Comparison of ENCODE assay signal across 18 cellular contexts in genomic region chr14:91903070-91903469, GRCh38. TPM values are rescaled to one million over a fixed set of nuclear protein-coding genes. Genes with fewer than 3 reads are reported as not detected.
A peak's percentile ranks its signal among the peaks of the same experiment; 100 is the strongest.
DNase-seq lines count a peak whose midpoint lies in the region; ATAC-seq and TF ChIP-seq lines count a peak whose summit lies in the region.
"Had no signal": no experiment of that assay in that cellular context is flagged by ENCODE, and none has a peak within 500 bp of the region (broad histone marks: within the 10 kb centered on the region; RNA-seq: fewer than 3 reads in every experiment).

No MANE protein-coding gene starts in this region.

- no peak for TF ChIP-seq CTCF in thoracic aorta (IDR thresholded peaks at IDR 0.05)

- H3K9ac ChIP-seq in muscle layer of colon (ENCODE audit: low read length), result no peak overlapping the region

- intact Hi-C loops in Right ventricle myocardium inferior (cut with DNase I), result no loop called here
- intact Hi-C loops in cardiac septum (cut with DNase I), result no loop called here

- no peak for DNase-seq in Right ventricle myocardium inferior (ENCODE audit: missing footprints)
- no peak for DNase-seq in cardiac septum (ENCODE audit: low spot score)
- DNase-seq in thoracic aorta (ENCODE audit: low spot score), result no peak
- no peak for DNase-seq in NCI-H510A (lab: John Stamatoyannopoulos, UW)
- no peak for DNase-seq in NK-92 (lab: John Stamatoyannopoulos, UW; ENCODE audit: unreplicated experiment)
- no peak for DNase-seq in activated naive CD4-positive, alpha-beta T cell treated with anti-CD3 and anti-CD28 coated beads, Interleukin-2, amount 50 U/mL, for 16 hours
- DNase-seq: 8988T; Calu3; CD4-positive, alpha-beta memory T cell; H7; NCI-H1048; NCI-H1436 treated with DMSO at 0.1 percent for 48 hours; NCI-H2081; NCI-H526; NK-92 treated with Interleukin-12 subunit alpha and Interleukin-12 subunit beta, amount 100 ng/mL, for 24 hours; SIG-M5 had no signal

- peak; percentile 71 for ATAC-seq in Right ventricle myocardium inferior
- no peak for ATAC-seq in thoracic aorta (ENCODE audit: insufficient number of reproducible peaks, low FRiP score, low read depth)
- ATAC-seq in GM21515 (IDR thresholded peaks at IDR 0.05; ENCODE audit: unreplicated experiment), result no peak

- H3K27me3 ChIP-seq in muscle layer of colon (ENCODE audit: control insufficient read depth in 1 of 2, insufficient read depth in 2 of 2, low read length in 2 of 2) (no peaks in the 10 kb centered on the region), thoracic aorta (replicated peaks; ENCODE audit: insufficient read depth) (no peaks in the 10 kb centered on the region)

- no peak overlapping the region for H3K4me3 ChIP-seq in muscle layer of colon (ENCODE audit: low read depth in 1 of 2, low read length in 2 of 2)
- H3K4me3 ChIP-seq in thoracic aorta, result no peak overlapping the region

- H3K27ac ChIP-seq in muscle layer of colon (ENCODE audit: low read depth, low read length) (peak overlapping the region; percentile 37), thoracic aorta (peak overlapping the region; percentile 94 to 96)

- H3K4me1 ChIP-seq in muscle layer of colon (ENCODE audit: insufficient read depth, low read length), result peaks cover 34% of the 10 kb centered on the region
- peaks cover 48 to 92% of the 10 kb centered on the region in 2 donors for H3K4me1 ChIP-seq in thoracic aorta (ENCODE audit: control insufficient read depth in 1 of 2, low read depth in 2 of 2)

- H3K9me3 ChIP-seq in muscle layer of colon (ENCODE audit: low read length) (no peaks in the 10 kb centered on the region), thoracic aorta (no peaks in the 10 kb centered on the region)

- no peaks in the 10 kb centered on the region for H3K36me3 ChIP-seq in muscle layer of colon (ENCODE audit: insufficient read depth, low read length)
- H3K36me3 ChIP-seq in thoracic aorta, result peaks cover 7% of the 10 kb centered on the region

RNA-seq across cellular contexts. Expression of gene TC2N, which starts 35.7 kb away (rescaled TPM):
- total RNA-seq in Right ventricle myocardium inferior, result 12.6 TPM
- 1.7 TPM for total RNA-seq in cardiac septum
- total RNA-seq in thoracic aorta, result 100 to 1,000 TPM; 146 to 172 TPM

RNA-seq across cellular contexts. Expression of gene FBLN5, which starts 44.4 kb away (rescaled TPM):
- total RNA-seq in Right ventricle myocardium inferior, result 85.3 TPM
- total RNA-seq in cardiac septum, result 31.8 TPM
- total RNA-seq in thoracic aorta, result 1,000 to 10,000 TPM in 1 of 2 donors, 100 to 1,000 TPM in 1; 824 to 1,103 TPM

Comparison
In these comparisons a context has a peak if more than half of its experiments do, and no peak if none do; other contexts are left out.
1. RNA of gene TC2N, which starts 35.7 kb away (total RNA-seq): 146 to 172 TPM in thoracic aorta; 12.6 TPM in Right ventricle myocardium inferior (single experiment) and 1.7 TPM in cardiac septum (single experiment); every median in the first group is over 10 times any median in the second.